ENCODE assay signal across 6 cellular contexts in genomic region chrX:118177708-118178107, GRCh38.
"Had no signal": no experiment of that assay in that cellular context is flagged by ENCODE, and none has a peak within 500 bp of the region (broad histone marks: within the 10 kb centered on the region; RNA-seq: fewer than 3 reads in every experiment).

No MANE protein-coding gene starts in this region.

- H3K27me3 Mint-ChIP-seq: IgD-negative memory B cell had no signal

- H3K4me1 Mint-ChIP-seq: IgD-negative memory B cell had no signal

- FAIRE-seq: HTR-8/SVneo had no signal

- DNase-seq: GM23248, GOT3, HFFc6, KBM-7 had no signal

- H3K4me3 Mint-ChIP-seq: HFFc6, IgD-negative memory B cell had no signal

- H3K27ac Mint-ChIP-seq: HFFc6 had no signal

- H3K9me3 Mint-ChIP-seq: HFFc6, IgD-negative memory B cell had no signal

- H3K36me3 Mint-ChIP-seq: IgD-negative memory B cell had no signal
